Comparison of ENCODE assay signal across 8 cellular contexts in the genomic region with DNA sequence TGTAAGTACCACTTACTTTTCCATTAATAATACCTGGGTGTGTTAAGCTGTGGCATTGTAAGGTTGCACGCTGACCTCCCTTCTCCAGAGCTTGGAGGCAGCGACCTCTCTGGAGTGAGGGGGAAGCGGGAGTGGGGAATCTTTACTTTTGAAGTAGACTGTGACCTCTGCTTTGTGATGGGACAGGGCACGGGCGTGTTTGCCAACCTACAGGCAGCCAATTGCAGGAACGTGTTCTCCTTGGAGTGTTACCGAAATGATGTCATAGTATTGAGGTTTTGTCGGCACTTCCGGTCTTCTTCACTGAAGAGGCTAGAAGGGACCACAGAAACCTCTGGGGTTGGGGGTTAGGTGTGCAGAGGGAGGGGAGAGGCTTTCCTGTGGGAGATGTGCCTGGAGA. TPM values are rescaled to one million over a fixed set of nuclear protein-coding genes. Genes with fewer than 3 reads are reported as not detected.
A peak's percentile ranks its signal among the peaks of the same experiment; 100 is the strongest.
DNase-seq lines count a peak whose midpoint lies in the region; ATAC-seq and TF ChIP-seq lines count a peak whose summit lies in the region.

No MANE protein-coding gene starts in this region.

- H3K36me3 Mint-ChIP-seq in CD4-positive, alpha-beta T cell (ENCODE audit: low read depth) = no peaks in the 10 kb centered on the region

- no peaks in the 10 kb centered on the region for H4K20me1 ChIP-seq in MM.1S (ENCODE audit: insufficient read depth, low read length)

- H3K4me3 ChIP-seq in MM.1S (ENCODE audit: low read length) (peak overlapping the region; percentile 97), colonic mucosa (peak overlapping the region; percentile 99), mesodermal cell (ENCODE audit: extremely low read depth, insufficient read depth, low read length, poor library complexity, severe bottlenecking) (peak overlapping the region; percentile 87), lower leg skin (ENCODE audit: low read depth, poor library complexity, severe bottlenecking) (no peak overlapping the region)

- H3K4me1 Mint-ChIP-seq in CD4-positive, alpha-beta T cell (ENCODE audit: low read depth) = peaks cover 16% of the 10 kb centered on the region

- CTCF ChIA-PET in CD4-positive, alpha-beta T cell (lab: Charles Lee) = interaction anchor here (0.6 kb wide), 1 partner anchor 868 kb away, joined by 3 read pairs; no protein-coding TSS in a partner anchor

- peak overlapping the region; percentile 46 for H3K27ac Mint-ChIP-seq in CD4-positive, alpha-beta T cell

- peaks cover 38% of the 10 kb centered on the region for H3K27me3 Mint-ChIP-seq in CD4-positive, alpha-beta T cell

- WGBS in mesodermal cell (ENCODE audit: insufficient coverage in 2 of 2), 2 experiments = 34 to 38% methylated on average over 5 to 9 of the region's 9 CpGs
- 27 to 41% methylated on average over 9 of the region's 9 CpGs for WGBS in lower leg skin, 2 donors

- H3K9me3 Mint-ChIP-seq in CD4-positive, alpha-beta T cell = no peaks in the 10 kb centered on the region

- H3K9ac ChIP-seq in MM.1S (ENCODE audit: low read length) = no peak overlapping the region
- peak overlapping the region in 1 of 2 donors; percentile 79 for H3K9ac ChIP-seq in colonic mucosa (ENCODE audit: low read depth in 2 of 2, low read length in 2 of 2)

- TF ChIP-seq CTCF in CD4-positive, alpha-beta T cell (IDR thresholded peaks at IDR 0.05) = no peak
- TF ChIP-seq CTCF in MM.1S (IDR thresholded peaks at IDR 0.05; ENCODE audit: low read length) (no peak), colonic mucosa (IDR thresholded peaks at IDR 0.05) (no peak), lower leg skin (IDR thresholded peaks at IDR 0.05) (no peak)

- H3K36me3 ChIP-seq in MM.1S (replicated peaks; ENCODE audit: insufficient read depth, low read length) = no peaks in the 10 kb centered on the region
- no peaks in the 10 kb centered on the region for H3K36me3 ChIP-seq in colonic mucosa
- H3K36me3 ChIP-seq in mesodermal cell (ENCODE audit: control insufficient read depth, insufficient read depth, low read length) = peaks cover under 1% of the 10 kb centered on the region

- H3K4me2 ChIP-seq in MM.1S (ENCODE audit: low read depth, low read length) = peak overlapping the region; percentile 99

- H3K4me1 ChIP-seq in MM.1S (ENCODE audit: low read length) (peaks cover 9% of the 10 kb centered on the region), colonic mucosa (no peaks in the 10 kb centered on the region), mesodermal cell (ENCODE audit: control insufficient read depth, insufficient read depth, low read length, poor library complexity, severe bottlenecking) (peaks cover 5% of the 10 kb centered on the region)

- H3K27me3 ChIP-seq in CD4-positive, alpha-beta T cell (ENCODE audit: control insufficient read depth, insufficient read depth, low read length) = peaks cover 31% of the 10 kb centered on the region
- H3K27me3 ChIP-seq in MM.1S (replicated peaks; ENCODE audit: insufficient read depth, low read length) (peaks cover 6% of the 10 kb centered on the region), colonic mucosa (no peaks in the 10 kb centered on the region)

- DNase-seq in CD4-positive, alpha-beta T cell = no peak
- DNase-seq in MM.1S (peak; percentile 28), colonic mucosa (peak; percentile 31), lower leg skin (ENCODE audit: low spot score in 2 of 2) (no peak), OCI-M1 (lab: John Stamatoyannopoulos, UW) (no peak), NCI-H1436 (lab: John Stamatoyannopoulos, UW) (no peak), kidney glomerular epithelial cell (lab: John Stamatoyannopoulos, UW) (no peak)

- H3K4me3 Mint-ChIP-seq in CD4-positive, alpha-beta T cell = peak overlapping the region; percentile 91

- ATAC-seq in CD4-positive, alpha-beta T cell (ENCODE audit: poor library complexity) = no peak

- H3K9me2 ChIP-seq in MM.1S (replicated peaks; ENCODE audit: insufficient read depth, low read length) = no peaks in the 10 kb centered on the region

- POLR2A ChIA-PET in CD4-positive, alpha-beta T cell (lab: Charles Lee) = no interaction called here

- no peaks in the 10 kb centered on the region for H3F3A ChIP-seq in MM.1S (ENCODE audit: insufficient read depth, low read length)

- H3K27ac ChIP-seq in CD4-positive, alpha-beta T cell (ENCODE audit: low read depth, low read length) = no peak overlapping the region
- H3K27ac ChIP-seq in MM.1S (ENCODE audit: low read length) = no peak overlapping the region
- no peak overlapping the region for H3K27ac ChIP-seq in colonic mucosa
- no peak overlapping the region for H3K27ac ChIP-seq in mesodermal cell (ENCODE audit: low read depth, low read length, severe bottlenecking)

- H3K79me2 ChIP-seq in MM.1S (ENCODE audit: low read length) = no peaks in the 10 kb centered on the region

- no peak for TF ChIP-seq POLR2A in lower leg skin (IDR thresholded peaks at IDR 0.05)

- intact Hi-C loops in CD4-positive, alpha-beta T cell (cut with DNase I, micrococcal nuclease) = no loop called here
- intact Hi-C loops in colonic mucosa (cut with DNase I) = loop anchor here (5.0 to 10.0 kb wide), 3 partner anchors 152 to 352 kb away; no protein-coding TSS in a partner anchor
- intact Hi-C loops in lower leg skin (cut with DNase I; ENCODE audit: low total_unique reads) = no loop called here

- H3K9me3 ChIP-seq in CD4-positive, alpha-beta T cell (ENCODE audit: control insufficient read depth, low read length) = no peaks in the 10 kb centered on the region
- H3K9me3 ChIP-seq in MM.1S (replicated peaks; ENCODE audit: insufficient read depth, low read length) = no peaks in the 10 kb centered on the region
- no peaks in the 10 kb centered on the region for H3K9me3 ChIP-seq in colonic mucosa
- no peaks in the 10 kb centered on the region for H3K9me3 ChIP-seq in mesodermal cell (ENCODE audit: control insufficient read depth, low read length)

- H2AFZ ChIP-seq in MM.1S (ENCODE audit: low read length) = no peak overlapping the region

RNA-seq across cellular contexts. Expression of a gene that starts 2.1 kb away (rescaled TPM):
- under 1 TPM; 0.16 to 0.64 TPM for total RNA-seq in CD4-positive, alpha-beta T cell
- total RNA-seq in colonic mucosa (10 to 100 TPM; 34.7 to 71.6 TPM), lower leg skin (10 to 100 TPM in 2 of 4 donors, 1 to 10 TPM in 2; 6.2 to 20.1 (median 13.0) TPM)
- polyA plus RNA-seq in mesodermal cell (2013, experiment 1 of 2) = 12.6 TPM
- polyA plus RNA-seq in mesodermal cell (2013, experiment 2 of 2) = 11.1 TPM

Comparison
In these comparisons a context has a peak if more than half of its experiments do, and no peak if none do; other contexts are left out.
1. DNase-seq: peak in MM.1S (single experiment) and colonic mucosa (single experiment); none in CD4-positive, alpha-beta T cell (0 of 10), lower leg skin (0 of 2), OCI-M1 (single experiment), NCI-H1436 (single experiment) and kidney glomerular epithelial cell (single experiment).
2. RNA of a gene that starts 2.1 kb away (total RNA-seq): 34.7 to 71.6 TPM in colonic mucosa and 6.2 to 20.1 TPM in lower leg skin; 0.16 to 0.64 TPM in CD4-positive, alpha-beta T cell; every median in the first group is over 4 times any median in the second.